Comparison of ENCODE assay signal across 17 cellular contexts in genomic region chr12:59010948-59011347, GRCh38.
A peak's percentile ranks its signal among the peaks of the same experiment; 100 is the strongest.
DNase-seq lines count a peak whose midpoint lies in the region; ATAC-seq and TF ChIP-seq lines count a peak whose summit lies in the region.
"Had no signal": no experiment of that assay in that cellular context is flagged by ENCODE, and none has a peak within 500 bp of the region (broad histone marks: within the 10 kb centered on the region; RNA-seq: fewer than 3 reads in every experiment).

No MANE protein-coding gene starts in this region.

- H3K4ac ChIP-seq in neuronal stem cell (ENCODE audit: low read length) = no peak overlapping the region

- no peak overlapping the region for H3K23ac ChIP-seq in neuronal stem cell (ENCODE audit: low read depth, low read length, poor library complexity)

- no peaks in the 10 kb centered on the region for H3K4me1 ChIP-seq in mammary epithelial cell (ENCODE audit: insufficient read depth, low read length)
- H3K4me1 ChIP-seq in breast epithelium = no peaks in the 10 kb centered on the region
- H3K4me1 ChIP-seq in lower lobe of right lung = no peaks in the 10 kb centered on the region
- H3K4me1 ChIP-seq in thyroid gland = no peaks in the 10 kb centered on the region
- no peaks in the 10 kb centered on the region for H3K4me1 ChIP-seq in neuronal stem cell (ENCODE audit: control insufficient read depth in 2 of 2, insufficient read depth in 1 of 2, low read depth in 1 of 2, low read length in 2 of 2)
- H3K4me1 ChIP-seq: BLaER1 had no signal

- H3K79me1 ChIP-seq in neuronal stem cell (ENCODE audit: low read depth, low read length) = no peaks in the 10 kb centered on the region

- H3K27me3 ChIP-seq in mammary epithelial cell (ENCODE audit: insufficient read depth, low read length) (no peaks in the 10 kb centered on the region), breast epithelium (no peaks in the 10 kb centered on the region), lower lobe of right lung (ENCODE audit: low read depth) (no peaks in the 10 kb centered on the region), thyroid gland (no peaks in the 10 kb centered on the region), neuronal stem cell (ENCODE audit: control insufficient read depth in 3 of 3, insufficient read depth in 3 of 3, low read depth in 1 of 3, low read length in 3 of 3) (no peaks in the 10 kb centered on the region)
- H3K27me3 ChIP-seq: BLaER1 had no signal

- H3K4me3 ChIP-seq in mammary epithelial cell (replicated peaks in 1 of 3; ENCODE audit: insufficient read depth in 1 of 3, low read depth in 2 of 3, low read length in 3 of 3) = no peak overlapping the region
- H3K4me3 ChIP-seq in breast epithelium = no peak overlapping the region
- H3K4me3 ChIP-seq in lower lobe of right lung = no peak overlapping the region
- H3K4me3 ChIP-seq in thyroid gland (replicated peaks in 1 of 3) = no peak overlapping the region
- no peak overlapping the region for H3K4me3 ChIP-seq in neuronal stem cell (ENCODE audit: low read length in 2 of 2)
- H3K4me3 ChIP-seq: BLaER1 had no signal

- no peak overlapping the region for H2BK12ac ChIP-seq in neuronal stem cell (ENCODE audit: low read length)

- H2BK15ac ChIP-seq in neuronal stem cell (ENCODE audit: low read length) = no peak overlapping the region

- H3K36me3 ChIP-seq in mammary epithelial cell (ENCODE audit: insufficient read depth, low read length) (no peaks in the 10 kb centered on the region), breast epithelium (no peaks in the 10 kb centered on the region), lower lobe of right lung (no peaks in the 10 kb centered on the region), thyroid gland (no peaks in the 10 kb centered on the region), neuronal stem cell (replicated peaks in 1 of 2; ENCODE audit: control insufficient read depth in 2 of 2, insufficient read depth in 2 of 2, low read length in 2 of 2) (no peaks in the 10 kb centered on the region)
- H3K36me3 ChIP-seq: BLaER1 had no signal

- intact Hi-C loops in mammary epithelial cell (cut with micrococcal nuclease) = no loop called here
- intact Hi-C loops in breast epithelium (cut with DNase I; ENCODE audit: low total_unique reads) = no loop called here
- intact Hi-C loops in lower lobe of right lung (cut with DNase I) = no loop called here
- intact Hi-C loops in thyroid gland (cut with DNase I) = no loop called here

- DNase-seq in mammary epithelial cell = no peak
- no peak for DNase-seq in breast epithelium (ENCODE audit: low spot score in 2 of 2)
- DNase-seq in lower lobe of right lung = no peak
- peak; percentile 3 to 26 for DNase-seq in thyroid gland
- DNase-seq in NCI-H1105 (lab: John Stamatoyannopoulos, UW) = no peak
- DNase-seq in neuronal stem cell (ENCODE audit: low spot score) = no peak
- DNase-seq: 8988T; CD4-positive, alpha-beta memory T cell; DMS153; DMS79; GF-D8; GOT3; H7; HFFc6 had no signal

- H3K9me3 ChIP-seq in mammary epithelial cell (replicated peaks; ENCODE audit: insufficient read depth, low read length) (no peaks in the 10 kb centered on the region), breast epithelium (no peaks in the 10 kb centered on the region), lower lobe of right lung (no peaks in the 10 kb centered on the region), thyroid gland (no peaks in the 10 kb centered on the region), neuronal stem cell (replicated peaks in 1 of 2; ENCODE audit: control insufficient read depth in 2 of 2, insufficient read depth in 1 of 2, low read depth in 1 of 2, low read length in 2 of 2) (no peaks in the 10 kb centered on the region)
- H3K9me3 ChIP-seq: BLaER1 had no signal

- H2AK5ac ChIP-seq in neuronal stem cell (ENCODE audit: low read depth, low read length) = no peak overlapping the region

- H3K79me2 ChIP-seq in mammary epithelial cell (ENCODE audit: insufficient read depth, low read length) = no peaks in the 10 kb centered on the region

- no peak overlapping the region for H3K18ac ChIP-seq in neuronal stem cell (ENCODE audit: low read length)

- H3K27ac ChIP-seq in mammary epithelial cell (ENCODE audit: insufficient read depth, low read depth, low read length) (no peak overlapping the region), breast epithelium (no peak overlapping the region), lower lobe of right lung (no peak overlapping the region), thyroid gland (no peak overlapping the region), neuronal stem cell (replicated peaks; ENCODE audit: low read length) (no peak overlapping the region)
- H3K27ac ChIP-seq: BLaER1 had no signal

- no peak for TF ChIP-seq CTCF in mammary epithelial cell (conservative IDR thresholded peaks at IDR 0.05 in 1 of 2, IDR thresholded peaks at IDR 0.05 in 1 of 2; ENCODE audit: extremely low read depth in 1 of 2, insufficient read depth in 1 of 2, low read depth in 1 of 2, low read length in 2 of 2)
- no peak for TF ChIP-seq CTCF in breast epithelium (IDR thresholded peaks at IDR 0.05)
- TF ChIP-seq CTCF in lower lobe of right lung (IDR thresholded peaks at IDR 0.05) = no peak
- no peak for TF ChIP-seq CTCF in thyroid gland (IDR thresholded peaks at IDR 0.05)

- H3K14ac ChIP-seq in neuronal stem cell (ENCODE audit: low read length) = no peak overlapping the region

- no peak overlapping the region for H2BK5ac ChIP-seq in neuronal stem cell (ENCODE audit: low read length)

- no TSS peak for BruUV-seq in mammary epithelial cell (replicated peaks; lab: Mats Ljungman, UMichigan)

- H2AFZ ChIP-seq in mammary epithelial cell (ENCODE audit: low read depth, low read length) (peak overlapping the region; percentile 55), neuronal stem cell (ENCODE audit: low read length) (no peak overlapping the region)

- ATAC-seq in lower lobe of right lung (peak; percentile 21 to 51), GM19455 (IDR thresholded peaks at IDR 0.05; ENCODE audit: unreplicated experiment) (no peak)
- ATAC-seq: HCT116 had no signal

- no peak overlapping the region for H4K8ac ChIP-seq in neuronal stem cell (ENCODE audit: low read depth, low read length)

- no peak for TF ChIP-seq POLR2A in breast epithelium (IDR thresholded peaks at IDR 0.05)
- TF ChIP-seq POLR2A in thyroid gland (IDR thresholded peaks at IDR 0.05) = no peak

- H3K4me2 ChIP-seq in mammary epithelial cell (ENCODE audit: insufficient read depth, low read depth, low read length) (no peak overlapping the region), neuronal stem cell (ENCODE audit: insufficient read depth, low read length, poor library complexity, severe bottlenecking) (no peak overlapping the region)
- H3K4me2 ChIP-seq: BLaER1 had no signal

- no peak overlapping the region for H4K91ac ChIP-seq in neuronal stem cell (ENCODE audit: low read depth, low read length, poor library complexity)

- CTCF ChIA-PET in mammary epithelial cell (lab: Charles Lee; ENCODE audit: low non-redundant PET) = interaction anchor here (0.5 kb wide), 1 partner anchor 9 kb away, joined by 5 read pairs; no protein-coding TSS in a partner anchor

- in situ Hi-C loops in mammary epithelial cell (cut with MboI; ENCODE audit: low sequenced_read_pairs in 2 of 2) = no loop called here

- 50% methylated on average over 3 of the region's 3 CpGs for WGBS in mammary epithelial cell (ENCODE audit: low coverage, missing lambda C conversion rate)
- 50 to 56% methylated on average over 3 of the region's 3 CpGs for WGBS in thyroid gland, 2 donors
- no CpG with 5 or more reads among the region's 3 CpGs for WGBS in neuronal stem cell (ENCODE audit: extremely low coverage in 2 of 2, insufficient read length in 2 of 2, insufficient replicate concordance in 1 of 2), 2 donors

- H3K9ac ChIP-seq in mammary epithelial cell (ENCODE audit: insufficient read depth, low read length) (no peak overlapping the region), neuronal stem cell (ENCODE audit: low read depth, low read length, poor library complexity) (no peak overlapping the region)
- H3K9ac ChIP-seq: BLaER1 had no signal

- dilution Hi-C loops in mammary epithelial cell (cut with HindIII; ENCODE audit: low sequenced_read_pairs) = no loop called here

- H2BK120ac ChIP-seq in neuronal stem cell (ENCODE audit: low read depth, low read length) = no peak overlapping the region

- H4K20me1 ChIP-seq in mammary epithelial cell (ENCODE audit: insufficient read depth, low read length) = no peaks in the 10 kb centered on the region
- H4K20me1 ChIP-seq: BLaER1 had no signal

Comparison
In these comparisons a context has a peak if more than half of its experiments do, and no peak if none do; other contexts are left out.
1. DNase-seq: peak in thyroid gland (2 of 2); none in mammary epithelial cell (single experiment), breast epithelium (0 of 2), lower lobe of right lung (single experiment), NCI-H1105 (single experiment) and neuronal stem cell (single experiment).